21 cellular contexts compared by ENCODE assay signal in the genomic region with DNA sequence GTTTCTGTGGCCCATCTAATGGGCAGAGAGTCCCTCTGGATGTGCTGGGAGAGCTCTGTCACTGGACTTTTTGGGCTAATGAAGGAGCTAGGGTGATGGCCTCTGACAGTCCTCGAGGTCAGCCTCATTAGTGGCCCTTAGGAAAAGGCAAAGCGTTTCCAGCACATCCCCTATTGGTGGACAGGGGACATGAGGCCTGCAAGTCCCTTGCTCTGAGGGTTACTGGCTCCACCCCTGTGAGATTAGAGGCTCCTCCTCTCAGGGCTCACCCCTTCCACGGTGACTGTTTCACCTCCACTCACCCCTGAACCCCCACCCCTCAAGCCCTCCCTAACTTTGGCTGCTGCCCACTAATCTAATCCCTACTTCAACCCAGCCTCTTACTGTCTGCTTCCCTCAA.
"Had no signal": no experiment of that assay in that cellular context is flagged by ENCODE, and none has a peak within 500 bp of the region (broad histone marks: within the 10 kb centered on the region; RNA-seq: fewer than 3 reads in every experiment).

No MANE protein-coding gene starts in this region.

- H3K27ac Mint-ChIP-seq: activated naive CD4-positive, alpha-beta T cell treated with anti-CD3 and anti-CD28 coated beads, Interleukin-2, amount 10 ng/mL, durations not matched to agents 7 days and 5 days; brain; dendritic cell treated with granulocyte-macrophage colony-stimulating factor and Interleukin-4, amounts not matched to agents 40 ng/mL and 50 ng/mL, for 4 days; natural killer cell had no signal

- H3K4me3 Mint-ChIP-seq: activated naive CD4-positive, alpha-beta T cell treated with anti-CD3 and anti-CD28 coated beads, Interleukin-2, amount 10 ng/mL, durations not matched to agents 7 days and 5 days; activated T-cell treated with anti-CD3 and anti-CD28 coated beads, Interleukin-2, amount 50 U/mL, for 4 hours; brain; dendritic cell treated with granulocyte-macrophage colony-stimulating factor and Interleukin-4, amounts not matched to agents 40 ng/mL and 50 ng/mL, for 4 days; natural killer cell; stimulated activated naive CD8-positive, alpha-beta T cell treated with anti-CD3 and anti-CD28 coated beads, Interleukin-15, amount 100 ng/mL, for 72 hours had no signal

- H3K4me3 ChIP-seq: ovary, psoas muscle, right atrium auricular region, tibial artery had no signal

- H3K36me3 ChIP-seq: ovary, right atrium auricular region, tibial artery had no signal

- DNase-seq: activated CD8-positive, alpha-beta memory T cell treated with anti-CD3 and anti-CD28 coated beads for 24 hours; activated CD8-positive, alpha-beta memory T cell treated with anti-CD3 and anti-CD28 coated beads, Interleukin-2, amount 50 U/mL, for 4 hours; activated effector memory CD4-positive, alpha-beta T cell treated with Interleukin-2 at 50 U/mL for 16 hours; activated naive CD4-positive, alpha-beta T cell treated with anti-CD3 and anti-CD28 coated beads, Interleukin-2, amount 10 ng/mL, durations not matched to agents 7 days and 5 days; activated T-cell treated with anti-CD3 and anti-CD28 coated beads, Interleukin-2, amount 50 U/mL, for 4 hours; aorta; effector memory CD4-positive, alpha-beta T cell; foreskin melanocyte; left ventricle myocardium superior; mammary epithelial cell; midbrain; natural killer cell; ovary; psoas muscle; stimulated activated CD4-positive, alpha-beta T cell treated with anti-CD3 and anti-CD28 coated beads, Interleukin-4, amount 100 ng/mL, for 4 hours; stimulated activated naive CD8-positive, alpha-beta T cell treated with anti-CD3 and anti-CD28 coated beads, Interleukin-15, amount 100 ng/mL, for 72 hours; tibial artery had no signal

- H3K36me3 Mint-ChIP-seq: activated naive CD4-positive, alpha-beta T cell treated with anti-CD3 and anti-CD28 coated beads, Interleukin-2, amount 10 ng/mL, durations not matched to agents 7 days and 5 days; brain; natural killer cell had no signal

- H3K27me3 Mint-ChIP-seq: stimulated activated naive CD8-positive, alpha-beta T cell treated with anti-CD3 and anti-CD28 coated beads, Interleukin-15, amount 100 ng/mL, for 72 hours had no signal

- H3K4me1 Mint-ChIP-seq: activated naive CD4-positive, alpha-beta T cell treated with anti-CD3 and anti-CD28 coated beads, Interleukin-2, amount 10 ng/mL, durations not matched to agents 7 days and 5 days; brain; natural killer cell; stimulated activated naive CD8-positive, alpha-beta T cell treated with anti-CD3 and anti-CD28 coated beads, Interleukin-15, amount 100 ng/mL, for 72 hours had no signal

- H3K9me3 Mint-ChIP-seq: activated naive CD4-positive, alpha-beta T cell treated with anti-CD3 and anti-CD28 coated beads, Interleukin-2, amount 10 ng/mL, durations not matched to agents 7 days and 5 days; activated T-cell treated with anti-CD3 and anti-CD28 coated beads, Interleukin-2, amount 50 U/mL, for 4 hours; brain; dendritic cell treated with granulocyte-macrophage colony-stimulating factor and Interleukin-4, amounts not matched to agents 40 ng/mL and 50 ng/mL, for 4 days; natural killer cell; stimulated activated naive CD8-positive, alpha-beta T cell treated with anti-CD3 and anti-CD28 coated beads, Interleukin-15, amount 100 ng/mL, for 72 hours had no signal

- H3K27me3 ChIP-seq: ovary, right atrium auricular region, tibial artery had no signal

- ATAC-seq: activated T-cell treated with anti-CD3 and anti-CD28 coated beads, Interleukin-2, amount 50 U/mL, for 4 hours; esophagus mucosa; left ventricle myocardium superior; natural killer cell; psoas muscle; stimulated activated naive CD8-positive, alpha-beta T cell treated with anti-CD3 and anti-CD28 coated beads, Interleukin-15, amount 100 ng/mL, for 72 hours had no signal
